ENCODE assay signal across 1 cellular context in the genomic region with DNA sequence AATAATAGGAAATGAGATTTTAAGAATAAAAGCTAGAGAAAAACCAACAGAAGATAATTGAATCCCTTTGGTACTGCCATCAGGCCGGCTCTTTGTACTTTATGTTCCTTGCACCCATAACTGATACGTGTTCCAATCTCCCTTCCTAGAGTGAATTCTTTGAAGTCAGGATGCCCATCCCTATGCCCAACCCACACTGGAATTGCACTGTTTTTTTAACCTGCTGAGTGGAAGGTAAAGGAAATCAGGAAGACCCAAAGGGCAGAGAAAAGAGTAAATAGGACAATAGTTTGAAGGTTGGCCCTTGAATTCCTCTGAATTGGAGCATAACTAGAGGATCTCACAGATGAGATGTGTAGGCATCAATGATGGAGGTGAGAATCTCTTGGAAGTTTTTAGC.
A peak's percentile ranks its signal among the peaks of the same experiment; 100 is the strongest.
TF ChIP-seq lines count a peak whose summit lies in the region.

No MANE protein-coding gene starts in this region.

TF ChIP-seq in HCT116, 20 proteins besides CTCF, POLR2A, EP300 and RAD21 (continued from another document):
- peak; percentile 48; the same call in 1 of the 2 replicates for TF ChIP-seq SP1 (IDR thresholded peaks at IDR 0.05; ENCODE audit: low read depth)
- TF ChIP-seq EGR1 (IDR thresholded peaks at IDR 0.05; ENCODE audit: low read depth) = 0 out of 2 replicates have a peak, but pooled peaks have one; percentile 12
- TF ChIP-seq, protein P1, sequence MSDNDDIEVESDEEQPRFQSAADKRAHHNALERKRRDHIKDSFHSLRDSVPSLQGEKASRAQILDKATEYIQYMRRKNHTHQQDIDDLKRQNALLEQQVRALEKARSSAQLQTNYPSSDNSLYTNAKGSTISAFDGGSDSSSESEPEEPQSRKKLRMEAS (IDR thresholded peaks at IDR 0.05) = no peak
- no peak for TF ChIP-seq ZNF274 (IDR thresholded peaks at IDR 0.05; ENCODE audit: low read depth, low read length)
- no peak; the same call in 1 of the 2 replicates for TF ChIP-seq ELF1 (IDR thresholded peaks at IDR 0.05; ENCODE audit: borderline replicate concordance, low read depth)
- TF ChIP-seq JUND (IDR thresholded peaks at IDR 0.05) = no peak
